17 cellular contexts compared by ENCODE assay signal in genomic region chr15:100254694-100255093, GRCh38.
DNase-seq lines count a peak whose midpoint lies in the region; ATAC-seq lines count a peak whose summit lies in the region.
"Had no signal": no experiment of that assay in that cellular context is flagged by ENCODE, and none has a peak within 500 bp of the region (broad histone marks: within the 10 kb centered on the region; RNA-seq: fewer than 3 reads in every experiment).

No MANE protein-coding gene starts in this region.

- peak; percentile 19 for DNase-seq in activated effector memory CD4-positive, alpha-beta T cell treated with anti-CD3 and anti-CD28 coated beads, Interleukin-2, amount 50 U/mL, for 16 hours
- no peak for DNase-seq in activated effector memory CD4-positive, alpha-beta T cell treated with Interleukin-2 at 50 U/mL for 16 hours
- DNase-seq in activated CD8-positive, alpha-beta memory T cell treated with anti-CD3 and anti-CD28 coated beads, Interleukin-2, amount 50 U/mL, for 48 hours = peak; percentile 6
- DNase-seq in mesenteric fat pad (ENCODE audit: low spot score) = peak; percentile 30
- DNase-seq in ureter (ENCODE audit: low spot score) = peak; percentile 14
- no peak for DNase-seq in NCI-H187 treated with DMSO at 0.1 percent for 48 hours (lab: John Stamatoyannopoulos, UW)
- no peak for DNase-seq in AG20443 (ENCODE audit: low spot score)
- DNase-seq: AML-193; Caco-2; CD8-positive, alpha-beta memory T cell; DMS79; EL; H7; IMR-90 had no signal

- no peak for ATAC-seq in GM21381 (IDR thresholded peaks at IDR 0.05; ENCODE audit: unreplicated experiment)
- ATAC-seq: A549, GM23338 had no signal

Comparison
In these comparisons a context has a peak if more than half of its experiments do, and no peak if none do; other contexts are left out.
1. DNase-seq: peak in activated effector memory CD4-positive, alpha-beta T cell treated with anti-CD3 and anti-CD28 coated beads, Interleukin-2, amount 50 U/mL, for 16 hours (single experiment), activated CD8-positive, alpha-beta memory T cell treated with anti-CD3 and anti-CD28 coated beads, Interleukin-2, amount 50 U/mL, for 48 hours (single experiment), mesenteric fat pad (single experiment) and ureter (single experiment); none in activated effector memory CD4-positive, alpha-beta T cell treated with Interleukin-2 at 50 U/mL for 16 hours (single experiment), NCI-H187 treated with DMSO at 0.1 percent for 48 hours (single experiment) and AG20443 (single experiment).